Comparison of ENCODE assay signal across 16 cellular contexts in the genomic region with DNA sequence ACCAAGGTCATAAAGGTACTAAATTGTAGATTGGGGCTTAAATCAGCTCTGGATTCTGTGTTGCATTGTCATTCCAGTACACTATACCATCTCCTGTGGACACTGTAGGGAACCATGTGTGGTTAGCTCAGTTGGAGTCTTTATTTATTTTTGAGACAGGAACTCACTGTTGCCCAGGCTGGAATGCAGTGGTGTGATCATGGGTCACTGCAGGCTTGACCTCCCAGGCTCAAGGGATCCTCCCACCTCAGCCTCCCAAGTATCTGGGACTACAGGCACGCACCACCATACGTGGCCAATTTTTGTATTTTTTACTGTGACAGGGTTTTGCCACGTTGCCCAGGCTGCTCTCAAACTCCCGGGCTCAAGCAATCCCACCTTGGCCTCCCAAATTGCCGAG. TPM values are rescaled to one million over a fixed set of nuclear protein-coding genes. Genes with fewer than 3 reads are reported as not detected.
A peak's percentile ranks its signal among the peaks of the same experiment; 100 is the strongest.
DNase-seq lines count a peak whose midpoint lies in the region; ATAC-seq, FAIRE-seq and TF ChIP-seq lines count a peak whose summit lies in the region.
"Had no signal": no experiment of that assay in that cellular context is flagged by ENCODE, and none has a peak within 500 bp of the region (broad histone marks: within the 10 kb centered on the region; RNA-seq: fewer than 3 reads in every experiment).

No MANE protein-coding gene starts in this region.

- H3K27me3 ChIP-seq in IMR-90 (ENCODE audit: control insufficient read depth, insufficient read depth, low read length) (no peaks in the 10 kb centered on the region), GM12878 (replicated peaks in 1 of 2; ENCODE audit: control insufficient read depth in 2 of 2, insufficient read depth in 2 of 2, low read length in 1 of 2) (no peaks in the 10 kb centered on the region)
- H3K27me3 ChIP-seq in naive thymus-derived CD4-positive, alpha-beta T cell (ENCODE audit: control insufficient read depth in 2 of 2, insufficient read depth in 2 of 2, low read length in 2 of 2): no peaks in the 10 kb centered on the region
- H3K27me3 ChIP-seq: body of pancreas, foreskin keratinocyte, spleen had no signal

- peaks cover 96% of the 10 kb centered on the region for H3K79me2 ChIP-seq in GM12878 (ENCODE audit: control insufficient read depth, insufficient read depth, low read length)

- intact Hi-C loops in IMR-90 (cut with micrococcal nuclease): loop anchor here (10.0 kb wide), 2 partner anchors 224 to 404 kb away; no protein-coding TSS in a partner anchor
- intact Hi-C loops in GM12878 (cut with micrococcal nuclease; ENCODE audit: unreplicated experiment): no loop called here
- intact Hi-C loops in naive thymus-derived CD4-positive, alpha-beta T cell (cut with micrococcal nuclease): loop anchor here in 1 of 2 donors (10.0 kb wide), 1 partner anchor 1354 kb away; a partner anchor contains a TSS

- dilution Hi-C loops in IMR-90 (cut with HindIII; ENCODE audit: low sequenced_read_pairs, unreplicated experiment): no loop called here

- H2BK120ac ChIP-seq in IMR-90 (ENCODE audit: low read depth, low read length): no peak overlapping the region

- H3K56ac ChIP-seq in IMR-90 (ENCODE audit: extremely low read depth, insufficient read depth, low read length): no peak overlapping the region

- peak overlapping the region; percentile 26 for H3K27ac Mint-ChIP-seq in activated T-cell treated with anti-CD3 and anti-CD28 coated beads, Interleukin-2, amount 50 U/mL, for 24 hours
- H3K27ac Mint-ChIP-seq in naive thymus-derived CD4-positive, alpha-beta T cell: peak overlapping the region in 1 of 9 donors; percentile 30
- H3K27ac Mint-ChIP-seq: activated CD4-positive, alpha-beta T cell treated with anti-CD3 and anti-CD28 coated beads, Interleukin-2, amount 10 ng/mL, durations not matched to agents 7 days and 5 days; activated T-helper 2 cell treated with anti-CD3 and anti-CD28 coated beads, Interferon-gamma antibody, Interleukin-2, Interleukin-4, amounts not matched to agents 10 μg/mL and 5 μg/mL and 100 μg/mL, durations not matched to agents 14 hours and 24 hours and 36 hours had no signal

- H2BK15ac ChIP-seq in IMR-90 (ENCODE audit: low read depth, low read length): no peak overlapping the region

- H3K4me3 ChIP-seq in IMR-90 (ENCODE audit: insufficient read depth, low read depth, low read length): no peak overlapping the region
- H3K4me3 ChIP-seq in GM12878: no peak overlapping the region
- H3K4me3 ChIP-seq in naive thymus-derived CD4-positive, alpha-beta T cell (ENCODE audit: low read length): no peak overlapping the region
- H3K4me3 ChIP-seq: body of pancreas, spleen had no signal

- H3K27me3 Mint-ChIP-seq in activated T-cell treated with anti-CD3 and anti-CD28 coated beads, Interleukin-2, amount 50 U/mL, for 24 hours: no peaks in the 10 kb centered on the region
- no peaks in the 10 kb centered on the region for H3K27me3 Mint-ChIP-seq in activated T-cell treated with anti-CD3 and anti-CD28 coated beads, Interleukin-2, amount 50 U/mL, for 4 hours (ENCODE audit: low read depth)
- no peaks in the 10 kb centered on the region for H3K27me3 Mint-ChIP-seq in naive thymus-derived CD4-positive, alpha-beta T cell
- H3K27me3 Mint-ChIP-seq: activated CD4-positive, alpha-beta T cell treated with anti-CD3 and anti-CD28 coated beads, Interleukin-2, amount 10 ng/mL, durations not matched to agents 7 days and 5 days had no signal

- CTCF ChIA-PET in IMR-90 (lab: Yijun Ruan, JAX) (interaction anchor here (0.5 to 0.9 kb wide), 2 partner anchors 10 to 383 kb away, joined by 3 read pairs; no protein-coding TSS in a partner anchor), GM12878 (lab: Yijun Ruan, JAX) (interaction anchor here (0.7 kb wide), 1 partner anchor 58 kb away, joined by 3 read pairs; no protein-coding TSS in a partner anchor)
- CTCF ChIA-PET in naive thymus-derived CD4-positive, alpha-beta T cell (lab: Charles Lee): interaction anchor here (1.0 kb wide), 1 partner anchor 17 kb away, joined by 4 read pairs; no protein-coding TSS in a partner anchor

- SMC1A ChIA-PET in GM12878 (lab: Charles Lee; ENCODE audit: uncharacterized antibody, unreplicated experiment): interaction anchor here (1.2 to 1.3 kb wide), 2 partner anchors 9 to 12 kb away, joined by 3 to 13 read pairs; no protein-coding TSS in a partner anchor

- no peak for ATAC-seq in activated T-cell treated with anti-CD3 and anti-CD28 coated beads, Interleukin-2, amount 50 U/mL, for 4 hours
- ATAC-seq in IMR-90 (ENCODE audit: low read depth) (peak; percentile 64), GM12878 (peak; percentile 6)
- no peak for ATAC-seq in naive thymus-derived CD4-positive, alpha-beta T cell
- ATAC-seq: body of pancreas had no signal

- no peak for DNase-seq in activated T-cell treated with anti-CD3 and anti-CD28 coated beads, Interleukin-2, amount 50 U/mL, for 24 hours
- no peak for DNase-seq in activated T-cell treated with anti-CD3 and anti-CD28 coated beads, Interleukin-2, amount 50 U/mL, for 4 hours
- DNase-seq in IMR-90 (no peak), GM12878 (ENCODE audit: low read depth, low spot score) (no peak), globus pallidus (ENCODE audit: low spot score) (no peak), GF-D8 (lab: John Stamatoyannopoulos, UW) (no peak), epidermal melanocyte (ENCODE audit: insufficient read length, low spot score) (no peak)
- DNase-seq in naive thymus-derived CD4-positive, alpha-beta T cell: no peak
- DNase-seq: activated CD4-positive, alpha-beta T cell treated with anti-CD3 and anti-CD28 coated beads, Interleukin-2, amount 10 ng/mL, durations not matched to agents 7 days and 5 days; body of pancreas; foreskin keratinocyte; midbrain; NCI-H524; spleen had no signal

- POLR2A ChIA-PET in IMR-90 (lab: Charles Lee; ENCODE audit: unreplicated experiment) (no interaction called here), GM12878 (lab: Charles Lee) (interaction anchor here (1.0 kb wide), 1 partner anchor 10 kb away, joined by 6 read pairs; no protein-coding TSS in a partner anchor)
- POLR2A ChIA-PET in naive thymus-derived CD4-positive, alpha-beta T cell (lab: Charles Lee): no interaction called here

- no peak overlapping the region for H2BK5ac ChIP-seq in IMR-90 (ENCODE audit: low read depth, low read length, poor library complexity, severe bottlenecking)

- BruUV-seq in IMR-90 (replicated peaks; lab: Mats Ljungman, UMichigan): no TSS peak
- no TSS peak for BruUV-seq in GM12878 (replicated peaks; lab: Mats Ljungman, UMichigan)

- H4K91ac ChIP-seq in IMR-90 (ENCODE audit: insufficient read depth, low read depth, low read length): no peak overlapping the region

- H3K36me3 ChIP-seq in IMR-90 (ENCODE audit: control insufficient read depth, insufficient read depth, low read length): no peaks in the 10 kb centered on the region
- no peaks in the 10 kb centered on the region; a peak in 1 of 4 replicates for H3K36me3 ChIP-seq in GM12878 (ENCODE audit: control insufficient read depth in 2 of 2, insufficient read depth in 2 of 2, low read length in 1 of 2)
- H3K36me3 ChIP-seq in naive thymus-derived CD4-positive, alpha-beta T cell (ENCODE audit: control insufficient read depth in 2 of 3, insufficient read depth in 3 of 3, low read length in 3 of 3): no peaks in the 10 kb centered on the region

- peaks cover 8% of the 10 kb centered on the region for H3K9me1 ChIP-seq in IMR-90 (ENCODE audit: insufficient read depth, low read length)

- no peak overlapping the region for H3K23ac ChIP-seq in IMR-90 (ENCODE audit: low read depth, low read length)

- no peak overlapping the region for H2BK20ac ChIP-seq in IMR-90 (ENCODE audit: low read depth, low read length)

- peaks cover 8% of the 10 kb centered on the region for H3K4me1 ChIP-seq in IMR-90 (ENCODE audit: control insufficient read depth, insufficient read depth, low read length)
- H3K4me1 ChIP-seq in GM12878 (ENCODE audit: control insufficient read depth, insufficient read depth, low read length): peaks cover 36% of the 10 kb centered on the region
- peaks cover 53 to 64% of the 10 kb centered on the region in 2 donors for H3K4me1 ChIP-seq in naive thymus-derived CD4-positive, alpha-beta T cell (ENCODE audit: control insufficient read depth in 2 of 2, insufficient read depth in 2 of 2, low read length in 2 of 2)

- WGBS in IMR-90 (ENCODE audit: extremely low coverage in 2 of 2, insufficient read length in 1 of 2), 2 experiments: no CpG with 5 or more reads among the region's 5 CpGs
- 99% methylated on average over 5 of the region's 5 CpGs for WGBS in GM12878 (ENCODE audit: insufficient coverage, insufficient replicate concordance, low lambda C conversion rate, missing lambda C conversion rate)

- H4K5ac ChIP-seq in IMR-90 (ENCODE audit: low read depth, low read length): no peak overlapping the region

- peaks cover 36% of the 10 kb centered on the region for H3K36me3 Mint-ChIP-seq in activated T-cell treated with anti-CD3 and anti-CD28 coated beads, Interleukin-2, amount 50 U/mL, for 24 hours (ENCODE audit: low read depth)
- H3K36me3 Mint-ChIP-seq in activated T-cell treated with anti-CD3 and anti-CD28 coated beads, Interleukin-2, amount 50 U/mL, for 4 hours (ENCODE audit: insufficient read depth): peaks cover 8% of the 10 kb centered on the region
- peaks cover 0 to 7% (median 0%) of the 10 kb centered on the region in 5 donors for H3K36me3 Mint-ChIP-seq in naive thymus-derived CD4-positive, alpha-beta T cell

- H3K4me2 ChIP-seq in IMR-90 (ENCODE audit: low read depth, low read length): no peak overlapping the region
- peak overlapping the region; percentile 17 for H3K4me2 ChIP-seq in GM12878 (ENCODE audit: control insufficient read depth, insufficient read depth)

- H2AK5ac ChIP-seq in IMR-90 (ENCODE audit: low read depth, low read length): no peak overlapping the region

- no peak for TF ChIP-seq EP300 in GM12878 (IDR thresholded peaks at IDR 0.05; ENCODE audit: borderline replicate concordance in 1 of 2, control insufficient read depth in 1 of 2, low read depth in 2 of 2, low read length in 2 of 2)

- FAIRE-seq in GM12878 (lab: Jason Lieb, UNC): no peak
- FAIRE-seq: A204.1 had no signal

- H3K4me1 Mint-ChIP-seq in activated T-cell treated with anti-CD3 and anti-CD28 coated beads, Interleukin-2, amount 50 U/mL, for 24 hours (ENCODE audit: low read depth): peaks cover 88% of the 10 kb centered on the region
- peaks cover 88% of the 10 kb centered on the region for H3K4me1 Mint-ChIP-seq in activated T-cell treated with anti-CD3 and anti-CD28 coated beads, Interleukin-2, amount 50 U/mL, for 4 hours (ENCODE audit: low read depth)
- peaks cover 53 to 96% (median 89%) of the 10 kb centered on the region in 7 donors for H3K4me1 Mint-ChIP-seq in naive thymus-derived CD4-positive, alpha-beta T cell

- peaks cover 93% of the 10 kb centered on the region for H4K20me1 ChIP-seq in IMR-90 (ENCODE audit: insufficient read depth, low read length)
- peaks cover 3% of the 10 kb centered on the region; the same call in 1 of the 2 replicates for H4K20me1 ChIP-seq in GM12878 (ENCODE audit: control insufficient read depth, insufficient read depth)

- no peak overlapping the region for H3K9ac ChIP-seq in IMR-90 (ENCODE audit: low read depth, low read length)
- H3K9ac ChIP-seq in GM12878 (ENCODE audit: control insufficient read depth, insufficient read depth, low read length): no peak overlapping the region

- H3K27ac ChIP-seq in IMR-90 (ENCODE audit: insufficient read depth, low read length) (no peak overlapping the region), GM12878 (ENCODE audit: control insufficient read depth, insufficient read depth) (no peak overlapping the region; the same call in 1 of the 2 replicates)
- no peak overlapping the region for H3K27ac ChIP-seq in naive thymus-derived CD4-positive, alpha-beta T cell (ENCODE audit: low read depth, low read length)
- H3K27ac ChIP-seq: foreskin keratinocyte had no signal

- in situ Hi-C loops in IMR-90 (cut with MboI; ENCODE audit: low sequenced_read_pairs): no loop called here
- in situ Hi-C loops in GM12878 (cut with MboI): no loop called here

- H4K8ac ChIP-seq in IMR-90 (ENCODE audit: low read depth in 2 of 2, low read length in 2 of 2): no peak overlapping the region

- no peak overlapping the region for H3K4me3 Mint-ChIP-seq in activated T-cell treated with anti-CD3 and anti-CD28 coated beads, Interleukin-2, amount 50 U/mL, for 24 hours
- H3K4me3 Mint-ChIP-seq in activated T-cell treated with anti-CD3 and anti-CD28 coated beads, Interleukin-2, amount 50 U/mL, for 4 hours: no peak overlapping the region
- peak overlapping the region in 8 of 10 donors; percentile 25 to 65 (median 47) for H3K4me3 Mint-ChIP-seq in naive thymus-derived CD4-positive, alpha-beta T cell
- H3K4me3 Mint-ChIP-seq: activated CD4-positive, alpha-beta T cell treated with anti-CD3 and anti-CD28 coated beads, Interleukin-2, amount 10 ng/mL, durations not matched to agents 7 days and 5 days had no signal

- no peak overlapping the region for H3K4ac ChIP-seq in IMR-90 (ENCODE audit: low read depth, low read length)

- RAD21 ChIA-PET in GM12878 (lab: Charles Lee; ENCODE audit: unreplicated experiment): no interaction called here

- H3K9me3 Mint-ChIP-seq in activated T-cell treated with anti-CD3 and anti-CD28 coated beads, Interleukin-2, amount 50 U/mL, for 24 hours: no peaks in the 10 kb centered on the region
- no peaks in the 10 kb centered on the region for H3K9me3 Mint-ChIP-seq in activated T-cell treated with anti-CD3 and anti-CD28 coated beads, Interleukin-2, amount 50 U/mL, for 4 hours
- no peaks in the 10 kb centered on the region for H3K9me3 Mint-ChIP-seq in naive thymus-derived CD4-positive, alpha-beta T cell
- H3K9me3 Mint-ChIP-seq: activated CD4-positive, alpha-beta T cell treated with anti-CD3 and anti-CD28 coated beads, Interleukin-2, amount 10 ng/mL, durations not matched to agents 7 days and 5 days; activated T-helper 2 cell treated with anti-CD3 and anti-CD28 coated beads, Interferon-gamma antibody, Interleukin-2, Interleukin-4, amounts not matched to agents 10 μg/mL and 5 μg/mL and 100 μg/mL, durations not matched to agents 14 hours and 24 hours and 36 hours had no signal

- TF ChIP-seq POLR2A in IMR-90 (IDR thresholded peaks at IDR 0.05; ENCODE audit: low read depth, low read length): no peak
- no peak for TF ChIP-seq POLR2A in GM12878 (IDR thresholded peaks at IDR 0.05; ENCODE audit: low read depth, low read length)

- H3K9me3 ChIP-seq in IMR-90 (ENCODE audit: control insufficient read depth, insufficient read depth, low read length) (no peaks in the 10 kb centered on the region), GM12878 (replicated peaks; ENCODE audit: control insufficient read depth, insufficient read depth, low read length) (no peaks in the 10 kb centered on the region; the same call in none of the 3 replicates)
- no peaks in the 10 kb centered on the region for H3K9me3 ChIP-seq in naive thymus-derived CD4-positive, alpha-beta T cell (ENCODE audit: control insufficient read depth in 2 of 3, low read length in 3 of 3)
- H3K9me3 ChIP-seq: body of pancreas, spleen had no signal

- no peak overlapping the region for H3K14ac ChIP-seq in IMR-90 (replicated peaks; ENCODE audit: low read depth, low read length)

- no peak overlapping the region for H3K18ac ChIP-seq in IMR-90 (ENCODE audit: low read depth, low read length)

- no peak for TF ChIP-seq CTCF in IMR-90 (conservative IDR thresholded peaks at IDR 0.05; ENCODE audit: low read depth, low read length)
- TF ChIP-seq CTCF in GM12878 (IDR thresholded peaks at IDR 0.05 in 2 of 3, conservative IDR thresholded peaks at IDR 0.05 in 1 of 3; ENCODE audit: control insufficient read depth in 2 of 3, extremely low read depth in 1 of 3, insufficient read depth in 1 of 3, low read depth in 3 of 3, low read length in 3 of 3): no peak

- H2AK9ac ChIP-seq in IMR-90 (replicated peaks; ENCODE audit: low read depth, low read length, poor library complexity): no peak overlapping the region

- H3K79me1 ChIP-seq in IMR-90 (ENCODE audit: low read depth in 1 of 2, low read length in 2 of 2): peaks cover 4 to 35% of the 10 kb centered on the region in 2 experiments; a peak in 2 of 4 replicates

- H2AFZ ChIP-seq in IMR-90 (replicated peaks; ENCODE audit: low read length, poor library complexity) (no peak overlapping the region), GM12878 (ENCODE audit: control insufficient read depth, low read depth, low read length) (no peak overlapping the region)

- TF ChIP-seq RAD21 in IMR-90 (IDR thresholded peaks at IDR 0.05; ENCODE audit: low read length): no peak
- no peak for TF ChIP-seq RAD21 in GM12878 (IDR thresholded peaks at IDR 0.05; ENCODE audit: insufficient read depth, low read depth, low read length)

RNA-seq across cellular contexts. Expression of a gene that starts 6.7 kb away (rescaled TPM):
- 100 to 1,000 TPM; 161 to 180 (median 164) TPM for total RNA-seq in activated T-cell treated with anti-CD3 and anti-CD28 coated beads, Interleukin-2, amount 50 U/mL, for 4 hours
- 128 and 137 TPM in 2 replicates for total RNA-seq in IMR-90 (2012; rRNA removed)
- polyA plus RNA-seq in IMR-90 (2012; rRNA removed): 71.7 and 73.8 TPM in 2 replicates
- 24.7 and 33.2 TPM in 2 replicates for polyA plus RNA-seq in IMR-90 (2012; cell fraction: cytosol; rRNA removed)
- 17.8 and 104 TPM in 2 replicates for polyA plus RNA-seq in IMR-90 (2012; cell fraction: nucleus; rRNA removed; ENCODE audit: low replicate concordance)
- 478 and 480 TPM in 2 replicates for total RNA-seq in GM12878 (2013; cell fraction: nucleolus; rRNA removed)
- 83.8 and 90.7 TPM in 2 replicates for total RNA-seq in GM12878 (2014; rRNA removed)
- total RNA-seq in GM12878 (2014; rRNA removed; fragmentation: Illumina TruSeq; extraction: Trizol): 106 and 108 TPM in 2 replicates
- 119 and 122 TPM in 2 replicates for total RNA-seq in GM12878 (2021)
- polyA plus RNA-seq in GM12878 (2011; ENCODE audit: low read depth): 50.1 TPM
- 185 and 260 TPM in 2 replicates for polyA plus RNA-seq in GM12878 (2011; rRNA removed)
- 103 and 109 TPM in 2 replicates for polyA plus RNA-seq in GM12878 (2011; cell fraction: cytosol; rRNA removed)
- polyA plus RNA-seq in GM12878 (2011; cell fraction: nucleus; rRNA removed): 108 and 113 TPM in 2 replicates
- 73.7 and 92.7 TPM in 2 replicates for polyA plus RNA-seq in GM12878 (2012)
- polyA plus RNA-seq in GM12878 (2014; fragmentation: Illumina TruSeq; extraction: Trizol): 127 and 150 TPM in 2 replicates
- 10 to 100 TPM; 46.0 to 53.2 TPM for polyA plus RNA-seq in GM12878 (2014; fragmentation: Nextera tagmentation; extraction: Ambion mirVana)
- polyA plus RNA-seq in GM12878 (2014; rRNA removed): 66.1 and 78.7 TPM in 2 replicates
- 100 to 1,000 TPM; 139 to 156 TPM for polyA plus RNA-seq in GM12878 (2016; fragmentation: Nextera tagmentation; extraction: Ambion mirVana)
- polyA minus RNA-seq in GM12878 (2011; rRNA and poly(A)+ RNA removed): 170 and 260 TPM in 2 replicates
- polyA minus RNA-seq in GM12878 (2011; cell fraction: cytosol; rRNA and poly(A)+ RNA removed): 61.6 and 93.7 TPM in 2 replicates
- 137 and 220 TPM in 2 replicates for polyA minus RNA-seq in GM12878 (2011; cell fraction: nucleus; rRNA and poly(A)+ RNA removed)
- 100 to 1,000 TPM; 158 to 256 (median 177) TPM for total RNA-seq in naive thymus-derived CD4-positive, alpha-beta T cell
- polyA plus RNA-seq in naive thymus-derived CD4-positive, alpha-beta T cell: 10 to 100 TPM; 58.2 to 72.2 TPM

Comparison
In these comparisons a context has a peak if more than half of its experiments do, and no peak if none do; other contexts are left out.
1. H3K4me3 Mint-ChIP-seq: peak in naive thymus-derived CD4-positive, alpha-beta T cell (8 of 10); none in activated T-cell treated with anti-CD3 and anti-CD28 coated beads, Interleukin-2, amount 50 U/mL, for 24 hours (single experiment) and activated T-cell treated with anti-CD3 and anti-CD28 coated beads, Interleukin-2, amount 50 U/mL, for 4 hours (single experiment).
2. ATAC-seq: peak in IMR-90 (single experiment) and GM12878 (single experiment); none in activated T-cell treated with anti-CD3 and anti-CD28 coated beads, Interleukin-2, amount 50 U/mL, for 4 hours (0 of 2) and naive thymus-derived CD4-positive, alpha-beta T cell (single experiment).